ENCODE assay signal across 2 cellular contexts in the genomic region with DNA sequence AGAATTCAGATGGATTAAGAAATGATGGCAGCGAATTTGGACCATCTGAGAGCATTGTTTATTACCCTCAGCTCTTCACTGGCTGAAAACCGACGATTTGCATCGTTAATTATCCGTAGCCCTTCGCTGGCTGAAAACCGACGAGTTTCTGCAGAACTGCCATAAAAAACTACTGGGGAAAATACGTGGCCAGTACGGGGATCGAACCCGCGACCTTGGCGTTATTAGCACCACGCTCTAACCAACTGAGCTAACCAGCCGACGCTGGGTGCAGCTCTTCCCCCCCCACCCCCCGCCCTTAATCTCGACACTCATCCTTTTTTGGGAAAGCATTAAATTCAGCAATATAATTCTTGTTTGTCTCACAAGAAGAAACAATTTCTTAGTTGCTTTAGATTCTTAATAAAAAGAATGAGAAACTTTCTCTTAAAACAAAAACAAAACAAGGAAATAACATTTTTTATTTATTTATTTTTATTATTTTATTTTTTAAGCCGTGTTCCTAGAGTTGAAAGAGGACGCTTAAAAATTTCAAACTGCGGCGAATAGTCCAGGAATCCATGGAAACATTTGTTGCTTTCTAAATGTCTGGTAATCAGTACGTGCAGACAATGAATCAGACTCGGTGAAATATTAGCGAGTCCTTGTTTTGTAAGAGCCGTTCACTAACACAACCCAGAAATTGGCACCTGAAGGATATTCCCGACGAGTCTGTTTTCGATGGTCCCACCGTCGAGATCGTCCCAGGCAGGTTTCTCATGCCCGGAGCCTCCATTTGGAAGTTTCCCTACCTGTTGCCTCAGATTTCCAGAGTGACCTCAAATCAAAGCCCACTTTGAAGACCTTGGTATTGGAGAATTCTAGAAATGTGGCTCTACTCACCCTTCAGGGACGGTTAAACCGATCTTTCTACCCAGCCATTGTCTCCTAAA.
A peak's percentile ranks its signal among the peaks of the same experiment; 100 is the strongest.
TF ChIP-seq lines count a peak whose summit lies in the region.

No MANE protein-coding gene starts in this region.

TF ChIP-seq in IMR-90, 13 proteins besides CTCF, POLR2A, EP300 and RAD21:
- TF ChIP-seq, protein P1, sequence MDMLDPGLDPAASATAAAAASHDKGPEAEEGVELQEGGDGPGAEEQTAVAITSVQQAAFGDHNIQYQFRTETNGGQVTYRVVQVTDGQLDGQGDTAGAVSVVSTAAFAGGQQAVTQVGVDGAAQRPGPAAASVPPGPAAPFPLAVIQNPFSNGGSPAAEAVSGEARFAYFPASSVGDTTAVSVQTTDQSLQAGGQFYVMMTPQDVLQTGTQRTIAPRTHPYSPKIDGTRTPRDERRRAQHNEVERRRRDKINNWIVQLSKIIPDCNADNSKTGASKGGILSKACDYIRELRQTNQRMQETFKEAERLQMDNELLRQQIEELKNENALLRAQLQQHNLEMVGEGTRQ (IDR thresholded peaks at IDR 0.05; ENCODE audit: low read depth, low read length) = no peak
- no peak for TF ChIP-seq MAZ (IDR thresholded peaks at IDR 0.05; ENCODE audit: borderline replicate concordance, low read depth, low read length)
- TF ChIP-seq, protein P2, sequence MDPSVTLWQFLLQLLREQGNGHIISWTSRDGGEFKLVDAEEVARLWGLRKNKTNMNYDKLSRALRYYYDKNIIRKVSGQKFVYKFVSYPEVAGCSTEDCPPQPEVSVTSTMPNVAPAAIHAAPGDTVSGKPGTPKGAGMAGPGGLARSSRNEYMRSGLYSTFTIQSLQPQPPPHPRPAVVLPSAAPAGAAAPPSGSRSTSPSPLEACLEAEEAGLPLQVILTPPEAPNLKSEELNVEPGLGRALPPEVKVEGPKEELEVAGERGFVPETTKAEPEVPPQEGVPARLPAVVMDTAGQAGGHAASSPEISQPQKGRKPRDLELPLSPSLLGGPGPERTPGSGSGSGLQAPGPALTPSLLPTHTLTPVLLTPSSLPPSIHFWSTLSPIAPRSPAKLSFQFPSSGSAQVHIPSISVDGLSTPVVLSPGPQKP (IDR thresholded peaks at IDR 0.05; ENCODE audit: borderline replicate concordance, low read depth, low read length) = no peak
- no peak for TF ChIP-seq SMC3 (IDR thresholded peaks at IDR 0.05; ENCODE audit: low read depth, low read length)
- no peak for TF ChIP-seq FOS (IDR thresholded peaks at IDR 0.05; ENCODE audit: low read depth, low read length)
- TF ChIP-seq CEBPB (IDR thresholded peaks at IDR 0.05; ENCODE audit: low read depth, low read length) = no peak
- TF ChIP-seq RFX5 (IDR thresholded peaks at IDR 0.05; ENCODE audit: low read depth, low read length) = no peak
- no peak for TF ChIP-seq MXI1 (IDR thresholded peaks at IDR 0.05; ENCODE audit: borderline replicate concordance, low read depth, low read length)

TF ChIP-seq in H1, 55 proteins besides CTCF, POLR2A, EP300 and RAD21:
- TF ChIP-seq RBBP5 (IDR thresholded peaks at IDR 0.05; ENCODE audit: borderline replicate concordance, low read depth, low read length) (0 out of 2 replicates have a peak, but pooled peaks have one; percentile 45), TBP (IDR thresholded peaks at IDR 0.05; ENCODE audit: low read depth, low read length) (peak; percentile 96), EZH2 (IDR thresholded peaks at IDR 0.05; ENCODE audit: low read depth, low read length, severe bottlenecking) (no peak), ZNF274 (IDR thresholded peaks at IDR 0.05; ENCODE audit: borderline replicate concordance, extremely low read depth, low read length) (no peak), KDM1A (IDR thresholded peaks at IDR 0.05; ENCODE audit: borderline replicate concordance, low read length) (peak; percentile 37; the same call in 1 of the 2 replicates), KDM4A (IDR thresholded peaks at IDR 0.05; ENCODE audit: low read depth, low read length, severe bottlenecking) (peak; percentile 29), ASH2L (IDR thresholded peaks at IDR 0.05; ENCODE audit: low read length) (peak; percentile 58), CHD1 (IDR thresholded peaks at IDR 0.05; ENCODE audit: low read depth, low read length) (no peak)
